23 cellular contexts compared by ENCODE assay signal in genomic region chr4:20185103-20185502, GRCh38.
"Had no signal": no experiment of that assay in that cellular context is flagged by ENCODE, and none has a peak within 500 bp of the region (broad histone marks: within the 10 kb centered on the region; RNA-seq: fewer than 3 reads in every experiment).

No MANE protein-coding gene starts in this region.

- H3K36me3 ChIP-seq: colonic mucosa, esophagus muscularis mucosa, esophagus squamous epithelium, gastrocnemius medialis, gastroesophageal sphincter, heart right ventricle had no signal

- H3K27ac ChIP-seq: colonic mucosa, coronary artery, dorsolateral prefrontal cortex, epithelial cell of prostate, esophagus muscularis mucosa, esophagus squamous epithelium, foreskin keratinocyte, gastrocnemius medialis, gastroesophageal sphincter had no signal

- H3K27me3 ChIP-seq: colonic mucosa, dorsolateral prefrontal cortex, esophagus muscularis mucosa, esophagus squamous epithelium, foreskin keratinocyte, gastrocnemius medialis, gastroesophageal sphincter, heart right ventricle had no signal

- DNase-seq: colonic mucosa; cortex of kidney; dermis blood vessel endothelial cell; dorsolateral prefrontal cortex; effector CD4-positive, alpha-beta T cell; effector CD8-positive, alpha-beta T cell; effector memory CD4-positive, alpha-beta T cell; effector memory CD8-positive, alpha-beta T cell; endodermal cell; erythroblast; esophagus squamous epithelium; foreskin fibroblast; foreskin keratinocyte; foreskin melanocyte; gastrocnemius medialis; glutamatergic neuron; head of caudate nucleus; heart right ventricle had no signal

- H3K4me1 ChIP-seq: colonic mucosa, esophagus muscularis mucosa, esophagus squamous epithelium, foreskin keratinocyte, gastrocnemius medialis, gastroesophageal sphincter, heart right ventricle had no signal

- ATAC-seq: effector memory CD8-positive, alpha-beta T cell; esophagus mucosa; foreskin keratinocyte; gastrocnemius medialis; gastroesophageal sphincter had no signal

- H3K9me3 ChIP-seq: colonic mucosa, esophagus muscularis mucosa, esophagus squamous epithelium, gastrocnemius medialis, gastroesophageal sphincter had no signal

- H3K4me3 ChIP-seq: colonic mucosa, coronary artery, dorsolateral prefrontal cortex, esophagus muscularis mucosa, esophagus squamous epithelium, gastrocnemius medialis, gastroesophageal sphincter, heart right ventricle had no signal
